8 cellular contexts compared by ENCODE assay signal in genomic region chr22:41403532-41404318, GRCh38. TPM values are rescaled to one million over a fixed set of nuclear protein-coding genes. Genes with fewer than 3 reads are reported as not detected.
DNase-seq lines count a peak whose midpoint lies in the region; ATAC-seq and FAIRE-seq lines count a peak whose summit lies in the region.

No MANE protein-coding gene starts in this region.

- peak; percentile 96 for FAIRE-seq in GM18507 (lab: Jason Lieb, UNC)

- H3K9me3 Mint-ChIP-seq in activated CD8-positive, alpha-beta memory T cell treated with anti-CD3 and anti-CD28 coated beads, Interleukin-2, amount 10 ng/mL, durations not matched to agents 7 days and 5 days (ENCODE audit: low read depth), result no peaks in the 10 kb centered on the region
- no peaks in the 10 kb centered on the region for H3K9me3 Mint-ChIP-seq in memory B cell

- CTCF ChIA-PET in activated CD8-positive, alpha-beta memory T cell treated with anti-CD3 and anti-CD28 coated beads, Interleukin-2, amount 10 ng/mL, durations not matched to agents 7 days and 5 days (lab: Charles Lee), result interaction anchor here (0.6 to 6.6 kb wide), 48 partner anchors 10 to 546 kb away, joined by 3 to 81 read pairs (median 4); partner anchors contain the start of genes ACO2, PHF5A, PMM1 and POLR3H

- H3K27ac Mint-ChIP-seq in activated CD8-positive, alpha-beta memory T cell treated with anti-CD3 and anti-CD28 coated beads, Interleukin-2, amount 10 ng/mL, durations not matched to agents 7 days and 5 days, result peak overlapping the region; percentile 58
- no peak overlapping the region for H3K27ac Mint-ChIP-seq in memory B cell

- H3K36me3 Mint-ChIP-seq in activated CD8-positive, alpha-beta memory T cell treated with anti-CD3 and anti-CD28 coated beads, Interleukin-2, amount 10 ng/mL, durations not matched to agents 7 days and 5 days, result no peaks in the 10 kb centered on the region
- no peaks in the 10 kb centered on the region for H3K36me3 Mint-ChIP-seq in memory B cell

- H3K4me1 Mint-ChIP-seq in activated CD8-positive, alpha-beta memory T cell treated with anti-CD3 and anti-CD28 coated beads, Interleukin-2, amount 10 ng/mL, durations not matched to agents 7 days and 5 days, result peaks cover 12% of the 10 kb centered on the region
- peaks cover 17% of the 10 kb centered on the region for H3K4me1 Mint-ChIP-seq in memory B cell

- DNase-seq in A172 (ENCODE audit: low spot score), result peak; percentile 87
- DNase-seq in GM18507 (ENCODE audit: extremely low spot score, insufficient read length, low read depth), result peak; percentile 91
- DNase-seq in NOMO-1 treated with dmso at 0.1 percent for 144 hours (lab: John Stamatoyannopoulos, UW; ENCODE audit: unreplicated experiment), result peak; percentile 77
- DNase-seq in activated CD8-positive, alpha-beta memory T cell treated with anti-CD3 and anti-CD28 coated beads, Interleukin-2, amount 10 ng/mL, durations not matched to agents 7 days and 5 days, result peak; percentile 92
- DNase-seq in effector CD8-positive, alpha-beta T cell (lab: John Stamatoyannopoulos, UW), result peak; percentile 67
- DNase-seq in memory B cell (ENCODE audit: low spot score in 2 of 2), result peak; percentile 86
- peak; percentile 60 for DNase-seq in stimulated activated CD8-positive, alpha-beta memory T cell treated with anti-CD3 and anti-CD28 coated beads, Interleukin-15, amount 100 ng/mL, for 1 hour (ENCODE audit: low read depth)

- H3K4me3 Mint-ChIP-seq in activated CD8-positive, alpha-beta memory T cell treated with anti-CD3 and anti-CD28 coated beads, Interleukin-2, amount 10 ng/mL, durations not matched to agents 7 days and 5 days, result peak overlapping the region; percentile 1
- no peak overlapping the region for H3K4me3 Mint-ChIP-seq in memory B cell

- ATAC-seq in HG03565 (IDR thresholded peaks at IDR 0.05; ENCODE audit: unreplicated experiment) (peak; percentile 75), memory B cell (ENCODE audit: low read depth) (peak; percentile 93)
- peak; percentile 100 for ATAC-seq in activated CD8-positive, alpha-beta memory T cell treated with anti-CD3 and anti-CD28 coated beads, Interleukin-2, amount 10 ng/mL, durations not matched to agents 7 days and 5 days

- H3K27me3 Mint-ChIP-seq in activated CD8-positive, alpha-beta memory T cell treated with anti-CD3 and anti-CD28 coated beads, Interleukin-2, amount 10 ng/mL, durations not matched to agents 7 days and 5 days, result no peaks in the 10 kb centered on the region
- no peaks in the 10 kb centered on the region for H3K27me3 Mint-ChIP-seq in memory B cell

RNA-seq across cellular contexts. Expression of gene TEF, which starts 22.0 kb away (rescaled TPM):
- total RNA-seq in A172 (2014; rRNA removed; shearing (Covaris generic)), result 4.4 and 5.9 TPM in 2 replicates
- 1 to 10 TPM; 1.4 to 2.0 TPM for total RNA-seq in activated CD8-positive, alpha-beta memory T cell treated with anti-CD3 and anti-CD28 coated beads, Interleukin-2, amount 10 ng/mL, durations not matched to agents 7 days and 5 days

RNA-seq across cellular contexts. Expression of gene TOB2, which starts 42.9 kb away (rescaled TPM):
- 6.2 and 7.2 TPM in 2 replicates for total RNA-seq in A172 (2014; rRNA removed; shearing (Covaris generic))
- 10 to 100 TPM; 38.8 to 45.1 TPM for total RNA-seq in activated CD8-positive, alpha-beta memory T cell treated with anti-CD3 and anti-CD28 coated beads, Interleukin-2, amount 10 ng/mL, durations not matched to agents 7 days and 5 days

Comparison
In these comparisons a context has a peak if more than half of its experiments do, and no peak if none do; other contexts are left out.
1. Peak in every context shown above with its lines: DNase-seq and ATAC-seq.